In genomic region chr1:53346814-53347176, GRCh38 we compare ENCODE assay signal across 14 cellular contexts. TPM values are rescaled to one million over a fixed set of nuclear protein-coding genes. Genes with fewer than 3 reads are reported as not detected.
DNase-seq lines count a peak whose midpoint lies in the region; ATAC-seq, FAIRE-seq and TF ChIP-seq lines count a peak whose summit lies in the region.
"Had no signal": no experiment of that assay in that cellular context is flagged by ENCODE, and none has a peak within 500 bp of the region (broad histone marks: within the 10 kb centered on the region; RNA-seq: fewer than 3 reads in every experiment).

No MANE protein-coding gene starts in this region.

- H4K20me1 ChIP-seq in HepG2 (ENCODE audit: insufficient read depth, low read length) = no peaks in the 10 kb centered on the region

- no peak overlapping the region for H2AFZ ChIP-seq in HepG2 (ENCODE audit: low read length)

- no TSS peak for BruUV-seq in HepG2 (replicated peaks; lab: Mats Ljungman, UMichigan)

- TF ChIP-seq RAD21 in HepG2 (CRISPR knock-in tag; IDR thresholded peaks at IDR 0.05) = no peak

- in situ Hi-C loops in HepG2 (cut with HindIII; ENCODE audit: extremely low pct_ligation_motif_present, low pct_unique_long_range_greater_than_20kb) = no loop called here

- no peak for FAIRE-seq in HepG2 (lab: Jason Lieb, UNC)
- FAIRE-seq: RCC 7860 had no signal

- CTCF ChIA-PET in HepG2 (lab: Yijun Ruan, JAX; ENCODE audit: low intra/inter-chr PET ratio, low total read pairs) = no interaction called here

- no peak overlapping the region for H3K4me3 ChIP-seq in RWPE2 (ENCODE audit: severe bottlenecking)
- no peak overlapping the region for H3K4me3 ChIP-seq in HepG2 (replicated peaks in 1 of 3; ENCODE audit: insufficient read depth in 1 of 3, low read depth in 2 of 3, low read length in 3 of 3)
- H3K4me3 ChIP-seq in sigmoid colon = no peak overlapping the region
- H3K4me3 ChIP-seq in mucosa of descending colon = no peak overlapping the region

- POLR2A ChIA-PET in HepG2 (lab: Yijun Ruan, JAX) = no interaction called here

- no peaks in the 10 kb centered on the region for H3K79me2 ChIP-seq in HepG2 (ENCODE audit: insufficient read depth, low read length)

- no peaks in the 10 kb centered on the region for H3K9me3 ChIP-seq in RWPE2 (ENCODE audit: severe bottlenecking)
- H3K9me3 ChIP-seq in HepG2 (ENCODE audit: low read length) = no peaks in the 10 kb centered on the region
- H3K9me3 ChIP-seq in sigmoid colon = no peaks in the 10 kb centered on the region
- no peaks in the 10 kb centered on the region for H3K9me3 ChIP-seq in mucosa of descending colon

- TF ChIP-seq EP300 in HepG2 (IDR thresholded peaks at IDR 0.05; ENCODE audit: low read depth in 2 of 2, low read length in 2 of 2) = no peak
- TF ChIP-seq EP300 in HepG2 (CRISPR knock-in tag; IDR thresholded peaks at IDR 0.05; ENCODE audit: borderline replicate concordance) = no peak
- no peak for TF ChIP-seq EP300 in sigmoid colon (IDR thresholded peaks at IDR 0.05)

- H3K36me3 ChIP-seq in RWPE2 (ENCODE audit: low read depth) = no peaks in the 10 kb centered on the region
- H3K36me3 ChIP-seq in HepG2 (replicated peaks in 1 of 2; ENCODE audit: control insufficient read depth in 1 of 2, insufficient read depth in 2 of 2, low read length in 2 of 2) = no peaks in the 10 kb centered on the region
- no peaks in the 10 kb centered on the region for H3K36me3 ChIP-seq in sigmoid colon
- no peaks in the 10 kb centered on the region for H3K36me3 ChIP-seq in mucosa of descending colon (ENCODE audit: low read depth)

- H3K4me2 ChIP-seq in HepG2 (ENCODE audit: low read depth, low read length) = no peak overlapping the region

- TF ChIP-seq POLR2A in HepG2 (IDR thresholded peaks at IDR 0.05; ENCODE audit: insufficient read depth in 1 of 2, low read depth in 2 of 2, low read length in 2 of 2) (no peak), sigmoid colon (IDR thresholded peaks at IDR 0.05) (no peak)

- H3K27me3 ChIP-seq in RWPE2 (ENCODE audit: insufficient read depth, poor library complexity, severe bottlenecking) (no peaks in the 10 kb centered on the region), HepG2 (ENCODE audit: control insufficient read depth in 1 of 2, insufficient read depth in 2 of 2, low read length in 2 of 2) (peaks cover 4 to 38% of the 10 kb centered on the region in 2 experiments; a peak in 3 of 5 replicates), sigmoid colon (no peaks in the 10 kb centered on the region)

- H3K4me1 ChIP-seq in RWPE2 (ENCODE audit: insufficient read depth, poor library complexity, severe bottlenecking) (no peaks in the 10 kb centered on the region), HepG2 (ENCODE audit: insufficient read depth, low read length) (no peaks in the 10 kb centered on the region), sigmoid colon (no peaks in the 10 kb centered on the region), mucosa of descending colon (ENCODE audit: low read depth) (no peaks in the 10 kb centered on the region)

- peak; percentile 18 for DNase-seq in RWPE2 (ENCODE audit: low spot score)
- DNase-seq in activated CD8-positive, alpha-beta memory T cell treated with anti-CD3 and anti-CD28 coated beads, Interleukin-2, amount 50 U/mL, for 48 hours = peak; percentile 30
- DNase-seq in HepG2 (ENCODE audit: low spot score) = no peak
- peak; percentile 22 for DNase-seq in sigmoid colon
- no peak for DNase-seq in mucosa of descending colon
- DNase-seq in middle frontal gyrus (ENCODE audit: extremely low spot score, low spot score) = no peak
- DNase-seq: Calu3, HCEC 1CT, KBM-7, NCI-H1092, NCI-H510A, SIG-M5 had no signal

- 45% methylated on average over 2 of the region's 3 CpGs for WGBS in HepG2 (ENCODE audit: low lambda C conversion rate)
- WGBS in sigmoid colon, 2 donors = 85 to 88% methylated on average over 3 of the region's 3 CpGs

- TF ChIP-seq CTCF in RWPE2 (IDR thresholded peaks at IDR 0.05; ENCODE audit: poor library complexity, severe bottlenecking) (no peak), HepG2 (CRISPR knock-in tag; IDR thresholded peaks at IDR 0.05) (no peak), sigmoid colon (IDR thresholded peaks at IDR 0.05) (no peak), mucosa of descending colon (IDR thresholded peaks at IDR 0.05) (no peak)

- no peak overlapping the region for H3K9ac ChIP-seq in HepG2 (ENCODE audit: insufficient read depth, low read depth, low read length)

- ATAC-seq in RWPE2 (ENCODE audit: low read depth) = no peak
- ATAC-seq in HepG2 = no peak
- no peak for ATAC-seq in mucosa of descending colon
- no peak for ATAC-seq in HG02870 (IDR thresholded peaks at IDR 0.05; ENCODE audit: unreplicated experiment)

- intact Hi-C loops in HepG2 (cut with micrococcal nuclease; ENCODE audit: unreplicated experiment) (no loop called here), sigmoid colon (cut with DNase I) (no loop called here), mucosa of descending colon (cut with DNase I, micrococcal nuclease) (no loop called here)

- H3K27ac ChIP-seq in RWPE2 (ENCODE audit: poor library complexity, severe bottlenecking) (no peak overlapping the region), HepG2 (ENCODE audit: extremely low read length, insufficient read depth, low read length) (no peak overlapping the region), sigmoid colon (no peak overlapping the region)

TF ChIP-seq in HepG2, 621 proteins besides CTCF, POLR2A, EP300 and RAD21:
- TF ChIP-seq ZNF629 (CRISPR knock-in tag; conservative IDR thresholded peaks at IDR 0.05) = peak; percentile 45; the same call in 1 of the 2 replicates
- no peak for TF ChIP-seq DNMT3B (CRISPR knock-in tag; conservative IDR thresholded peaks at IDR 0.05)
TF ChIP-seq in HepG2: peak in this region for 1.

RNA-seq across cellular contexts. Expression of gene LRP8, which starts 18.9 kb away (rescaled TPM):
- total RNA-seq in HepG2 (2016; rRNA removed; fragmentation: Illumina TruSeq; extraction: Trizol) (7.7 and 17.4 TPM in 2 replicates), sigmoid colon (1 to 10 TPM; 1.1 to 1.7 (median 1.2) TPM), mucosa of descending colon (1 to 10 TPM; 1.3 to 6.5 (median 1.4) TPM)
- total RNA-seq in HepG2 (2016; cell fraction: cytosol; rRNA removed; fragmentation: Illumina TruSeq; extraction: Trizol; ENCODE audit: low read depth) = 2.2 and 4.4 TPM in 2 replicates
- total RNA-seq in HepG2 (2016; cell fraction: insoluble cytoplasmic fraction; rRNA removed; fragmentation: Illumina TruSeq; extraction: Trizol) = 8.1 and 18.8 TPM in 2 replicates
- 7.6 and 8.8 TPM in 2 replicates for total RNA-seq in HepG2 (2016; cell fraction: membrane; rRNA removed; fragmentation: Illumina TruSeq; extraction: Trizol)
- 30.3 and 33.7 TPM in 2 replicates for total RNA-seq in HepG2 (2016; cell fraction: nucleus; rRNA removed; fragmentation: Illumina TruSeq; extraction: Trizol)
- polyA plus RNA-seq in HepG2 (2011; rRNA removed) (17.3 and 20.6 TPM in 2 replicates), sigmoid colon (1 to 10 TPM in 2 of 3 donors, under 1 TPM in 1; 0.69 to 7.8 (median 3.0) TPM)
- polyA plus RNA-seq in HepG2 (2011; cell fraction: cytosol; rRNA removed) = 10.8 and 12.1 TPM in 2 replicates
- 64.4 and 71.0 TPM in 2 replicates for polyA plus RNA-seq in HepG2 (2011; cell fraction: nucleus; rRNA removed)
- 6.2 and 8.4 TPM in 2 replicates for polyA plus RNA-seq in HepG2 (2012)
- 1.1 and 2.0 TPM in 2 replicates for polyA plus RNA-seq in HepG2 (2016; cell fraction: cytosol; fragmentation: Illumina TruSeq; extraction: Trizol; ENCODE audit: low read depth)
- 7.4 and 8.7 TPM in 2 replicates for polyA plus RNA-seq in HepG2 (2016; cell fraction: insoluble cytoplasmic fraction; fragmentation: Illumina TruSeq; extraction: Trizol; ENCODE audit: low read depth)
- 3.9 and 4.9 TPM in 2 replicates for polyA plus RNA-seq in HepG2 (2016; cell fraction: membrane; fragmentation: Illumina TruSeq; extraction: Trizol; ENCODE audit: low read depth)
- polyA plus RNA-seq in HepG2 (2016; cell fraction: nucleus; fragmentation: Illumina TruSeq; extraction: Trizol; ENCODE audit: insufficient read depth, low read depth) = 51.0 and 61.4 TPM in 2 replicates
- polyA minus RNA-seq in HepG2 (2011; rRNA and poly(A)+ RNA removed; ENCODE audit: low replicate concordance) = 30.5 and 280 TPM in 2 replicates
- 8.3 and 9.2 TPM in 2 replicates for polyA minus RNA-seq in HepG2 (2011; cell fraction: cytosol; rRNA and poly(A)+ RNA removed)
- polyA minus RNA-seq in HepG2 (2011; cell fraction: nucleus; rRNA and poly(A)+ RNA removed) = 28.8 and 29.9 TPM in 2 replicates

Comparison
In these comparisons a context has a peak if more than half of its experiments do, and no peak if none do; other contexts are left out.
1. DNase-seq: peak in RWPE2 (single experiment), activated CD8-positive, alpha-beta memory T cell treated with anti-CD3 and anti-CD28 coated beads, Interleukin-2, amount 50 U/mL, for 48 hours (single experiment) and sigmoid colon (single experiment); none in HepG2 (single experiment), mucosa of descending colon (0 of 3) and middle frontal gyrus (single experiment).